In genomic region chrX:108699368-108699767, GRCh38 we compare ENCODE assay signal across 8 cellular contexts. TPM values are rescaled to one million over a fixed set of nuclear protein-coding genes. Genes with fewer than 3 reads are reported as not detected.
DNase-seq lines count a peak whose midpoint lies in the region; ATAC-seq, FAIRE-seq and TF ChIP-seq lines count a peak whose summit lies in the region.

No MANE protein-coding gene starts in this region.

- H2AFZ ChIP-seq in H1 (ENCODE audit: low read length) = no peak overlapping the region

- no peak overlapping the region for H2BK5ac ChIP-seq in H1 (ENCODE audit: low read depth, low read length)

- H3K56ac ChIP-seq in H1 (replicated peaks; ENCODE audit: insufficient read length, low read depth, low read length) = no peak overlapping the region

- H2AK5ac ChIP-seq in H1 (ENCODE audit: low read depth, low read length) = no peak overlapping the region

- TF ChIP-seq POLR2A in H1 (IDR thresholded peaks at IDR 0.05; ENCODE audit: control extremely low read depth in 1 of 2, low read depth in 2 of 2, low read length in 2 of 2) = no peak

- H2BK20ac ChIP-seq in H1 (ENCODE audit: low read length) = no peak overlapping the region

- no peak overlapping the region for H2BK12ac ChIP-seq in H1 (ENCODE audit: low read depth, low read length)

- H3K4ac ChIP-seq in H1 (replicated peaks; ENCODE audit: insufficient read length, low read depth, low read length) = no peak overlapping the region

- H2BK15ac ChIP-seq in H1 (ENCODE audit: low read length) = no peak overlapping the region

- no peaks in the 10 kb centered on the region for H3K9me3 ChIP-seq in H1 (ENCODE audit: insufficient read depth in 2 of 2, low read depth in 1 of 2, low read length in 1 of 2)

- DNase-seq in BJ (ENCODE audit: low read depth) = no peak
- peak; percentile 5 to 12 for DNase-seq in NCI-H187 (lab: John Stamatoyannopoulos, UW)
- no peak for DNase-seq in H1 (ENCODE audit: low read depth in 1 of 2, low spot score in 2 of 2)
- peak; percentile 13 for DNase-seq in retina
- DNase-seq in DMS79 (lab: John Stamatoyannopoulos, UW) = no peak
- DNase-seq in GF-D8 (lab: John Stamatoyannopoulos, UW) = no peak
- no peak for DNase-seq in stimulated activated CD4-positive, alpha-beta T cell treated with anti-CD3 and anti-CD28 coated beads, Interleukin-12 subunit alpha, Interleukin-12 subunit beta, amount 100 ng/mL, for 4 hours

- H4K5ac ChIP-seq in H1 (ENCODE audit: insufficient read length, low read depth, low read length) = no peak overlapping the region

- H3K23me2 ChIP-seq in H1 (ENCODE audit: low read depth, low read length) = no peaks in the 10 kb centered on the region

- no peaks in the 10 kb centered on the region for H3K27me3 ChIP-seq in BJ (ENCODE audit: control insufficient read depth, insufficient read depth, low read length)
- no peaks in the 10 kb centered on the region for H3K27me3 ChIP-seq in H1 (replicated peaks in 1 of 4; ENCODE audit: control insufficient read depth in 3 of 4, extremely low read depth in 1 of 4, insufficient read depth in 3 of 4, low read length in 3 of 4)

- H4K8ac ChIP-seq in H1 (ENCODE audit: extremely low read depth, insufficient read depth, low read length) = no peak overlapping the region

- FAIRE-seq in H1 (lab: Jason Lieb, UNC) = peak; percentile 65

- no peaks in the 10 kb centered on the region for H4K20me1 ChIP-seq in H1 (replicated peaks in 1 of 2; ENCODE audit: control insufficient read depth in 1 of 2, insufficient read depth in 2 of 2, low read length in 2 of 2)

- POLR2A ChIA-PET in BJ (lab: Charles Lee) (no interaction called here), H1 (lab: Charles Lee; ENCODE audit: partially characterized antibody) (interaction anchor here (0.7 to 1.2 kb wide), 4 partner anchors 26 to 37 kb away, joined by 3 to 4 read pairs (median 4); partner anchors contain the start of gene IRS4)

- H3K36me3 ChIP-seq in BJ (ENCODE audit: control insufficient read depth, insufficient read depth, low read length) (no peaks in the 10 kb centered on the region), H1 (ENCODE audit: control insufficient read depth in 2 of 4, insufficient read depth in 4 of 4, low read length in 3 of 4) (no peaks in the 10 kb centered on the region; a peak in 1 of 8 replicates)

- 0 out of 2 replicates have a peak, but pooled peaks have one; percentile 10 for TF ChIP-seq CTCF in BJ (IDR thresholded peaks at IDR 0.05; ENCODE audit: insufficient read depth, low read depth, low read length)
- peak in 2 of 3 experiments; percentile 12 to 34; a peak in 2 of 4 replicates for TF ChIP-seq CTCF in H1 (IDR thresholded peaks at IDR 0.05; ENCODE audit: control extremely low read depth in 1 of 3, insufficient read depth in 1 of 3, low read depth in 1 of 3, low read length in 3 of 3)

- CTCF ChIA-PET in BJ (lab: Yijun Ruan, JAX) = interaction anchor here (1.0 to 2.6 kb wide), 3 partner anchors 56 to 776 kb away, joined by 3 to 9 read pairs (median 5); no protein-coding TSS in a partner anchor
- CTCF ChIA-PET in H1 (lab: Charles Lee; ENCODE audit: partially characterized antibody) = interaction anchor here (0.6 to 2.7 kb wide), 15 partner anchors 13 to 915 kb away, joined by 3 to 31 read pairs (median 3); no protein-coding TSS in a partner anchor

- H3K9ac ChIP-seq in H1 (replicated peaks in 1 of 4; ENCODE audit: extremely low read depth in 1 of 4, low read depth in 3 of 4, low read length in 3 of 4) = no peak overlapping the region

- no peak for TF ChIP-seq EP300 in H1 (IDR thresholded peaks at IDR 0.05; ENCODE audit: borderline replicate concordance in 1 of 2, low read depth in 2 of 2, low read length in 2 of 2)

- no peaks in the 10 kb centered on the region for H3K79me2 ChIP-seq in H1 (ENCODE audit: control insufficient read depth in 1 of 2, insufficient read depth in 2 of 2, low read length in 2 of 2)

- peak; percentile 65 to 67 for TF ChIP-seq RAD21 in H1 (IDR thresholded peaks at IDR 0.05 in 1 of 2, conservative IDR thresholded peaks at IDR 0.05 in 1 of 2; ENCODE audit: low read depth in 2 of 2, low read length in 2 of 2)

- no peak overlapping the region for H3K14ac ChIP-seq in H1 (ENCODE audit: insufficient read length)

- no peaks in the 10 kb centered on the region for H3K79me1 ChIP-seq in H1 (ENCODE audit: low read depth, low read length)

- no peak overlapping the region for H2BK120ac ChIP-seq in H1 (replicated peaks; ENCODE audit: low read depth, low read length)

- H3K18ac ChIP-seq in H1 (ENCODE audit: extremely low read depth, low read length) = no peak overlapping the region

- no peak overlapping the region for H3K4me2 ChIP-seq in H1 (ENCODE audit: insufficient read depth in 1 of 2, low read depth in 2 of 2, low read length in 2 of 2)

- H4K91ac ChIP-seq in H1 (replicated peaks; ENCODE audit: insufficient read length, low read length) = no peak overlapping the region

- no peak overlapping the region for H3K27ac ChIP-seq in H1 (ENCODE audit: low read depth, low read length)

- H3K4me3 ChIP-seq in BJ (ENCODE audit: low read depth, low read length) (no peak overlapping the region), H1 (ENCODE audit: extremely low read depth in 1 of 4, insufficient read depth in 2 of 4, low read depth in 3 of 4, low read length in 4 of 4) (no peak overlapping the region)

- no peaks in the 10 kb centered on the region for H3K4me1 ChIP-seq in H1 (replicated peaks in 1 of 4; ENCODE audit: control insufficient read depth in 3 of 4, insufficient read depth in 4 of 4, low read length in 3 of 4)

- peak; percentile 56 for ATAC-seq in GM18907 (IDR thresholded peaks at IDR 0.05; ENCODE audit: unreplicated experiment)

- no peak overlapping the region for H3K23ac ChIP-seq in H1 (ENCODE audit: insufficient read length)

- 15% methylated on average over 1 of the region's 1 CpG; no CpG with 5 or more reads in 1 of the 2 experiments for WGBS in H1 (ENCODE audit: extremely low coverage in 1 of 2, insufficient coverage in 1 of 2, insufficient read length in 1 of 2, insufficient replicate concordance in 2 of 2, low coverage in 1 of 2, low lambda C conversion rate in 2 of 2, missing lambda C conversion rate in 1 of 2), 2 experiments

TF ChIP-seq in H1, 55 proteins besides CTCF, POLR2A, EP300 and RAD21:
- no peak for TF ChIP-seq TAF1 (IDR thresholded peaks at IDR 0.05; ENCODE audit: low read depth, low read length)
- TF ChIP-seq ATF2 (IDR thresholded peaks at IDR 0.05; ENCODE audit: low read length) = no peak
- TF ChIP-seq MAX (IDR thresholded peaks at IDR 0.05) = no peak
- TF ChIP-seq ZNF274 (IDR thresholded peaks at IDR 0.05; ENCODE audit: borderline replicate concordance, extremely low read depth, low read length) = no peak
- no peak for TF ChIP-seq MAFK (IDR thresholded peaks at IDR 0.05; ENCODE audit: low read depth, low read length)
- TF ChIP-seq HDAC2 (IDR thresholded peaks at IDR 0.05; ENCODE audit: borderline replicate concordance in 1 of 2, low read depth in 2 of 2, low read length in 2 of 2) = no peak
- no peak for TF ChIP-seq CBX8 (IDR thresholded peaks at IDR 0.05; ENCODE audit: borderline replicate concordance, low read depth, low read length)
- no peak for TF ChIP-seq FOSL1 (IDR thresholded peaks at IDR 0.05; ENCODE audit: insufficient read depth, low read depth, low read length)
- TF ChIP-seq ATF3 (IDR thresholded peaks at IDR 0.05; ENCODE audit: insufficient read depth, low read depth, low read length) = no peak
- no peak for TF ChIP-seq POLR2AphosphoS5 (IDR thresholded peaks at IDR 0.05; ENCODE audit: low read depth, low read length)
- TF ChIP-seq TCF12 (IDR thresholded peaks at IDR 0.05; ENCODE audit: low read depth, low read length) = no peak
TF ChIP-seq in H1: peak in this region for 0.

RNA-seq across cellular contexts. Expression of gene IRS4, which starts 37.0 kb away (rescaled TPM):
- polyA plus RNA-seq in BJ (2011; rRNA removed) (not detected in 2 replicates), H1 (2011; rRNA removed) (3.8 and 7.3 TPM in 2 replicates)
- polyA minus RNA-seq in BJ (2011; rRNA and poly(A)+ RNA removed) = not detected in 2 replicates
- total RNA-seq in H1 (2021; fragmentation: NEBNext Ultra II Directional; extraction: Animal tissue kit (Norgen Biotek cat#: 25700)) = 13.4 and 14.1 TPM in 2 replicates
- 6.5 TPM for polyA plus RNA-seq in H1 (2011; cell fraction: cytosol; rRNA removed)
- polyA plus RNA-seq in H1 (2011; cell fraction: nucleus; rRNA removed) = 17.4 TPM
- polyA plus RNA-seq in H1 (2012, experiment 1 of 2) = 3.3 to 5.5 TPM (median 4.4 TPM) in 4 replicates
- polyA plus RNA-seq in H1 (2012, experiment 2 of 2) = 0.52 TPM
- 7.0 TPM for polyA plus RNA-seq in H1 (2013, experiment 1 of 2)
- polyA plus RNA-seq in H1 (2013, experiment 2 of 2) = 6.7 TPM
- 16.7 and 17.8 TPM in 2 replicates for polyA minus RNA-seq in H1 (2011; rRNA and poly(A)+ RNA removed)
- polyA minus RNA-seq in H1 (2011; cell fraction: cytosol; rRNA and poly(A)+ RNA removed) = 11.4 TPM
- 26.2 TPM for polyA minus RNA-seq in H1 (2011; cell fraction: nucleus; rRNA and poly(A)+ RNA removed)

Comparison
In these comparisons a context has a peak if more than half of its experiments do, and no peak if none do; other contexts are left out.
1. DNase-seq: peak in NCI-H187 (2 of 2) and retina (single experiment); none in BJ (single experiment), H1 (0 of 2), DMS79 (single experiment), GF-D8 (single experiment) and stimulated activated CD4-positive, alpha-beta T cell treated with anti-CD3 and anti-CD28 coated beads, Interleukin-12 subunit alpha, Interleukin-12 subunit beta, amount 100 ng/mL, for 4 hours (single experiment).